16 cellular contexts compared by ENCODE assay signal in genomic region chr2:55954306-55955035, GRCh38. TPM values are rescaled to one million over a fixed set of nuclear protein-coding genes. Genes with fewer than 3 reads are reported as not detected.
DNase-seq lines count a peak whose midpoint lies in the region; ATAC-seq and TF ChIP-seq lines count a peak whose summit lies in the region.
"Had no signal": no experiment of that assay in that cellular context is flagged by ENCODE, and none has a peak within 500 bp of the region (broad histone marks: within the 10 kb centered on the region; RNA-seq: fewer than 3 reads in every experiment).

No MANE protein-coding gene starts in this region.

- DNase-seq in AG09309 (ENCODE audit: low read depth) (peak; percentile 51), NOMO-1 (lab: John Stamatoyannopoulos, UW; ENCODE audit: unreplicated experiment in 2 of 2) (peak; percentile 47 to 79), fibroblast of gingiva (ENCODE audit: low read depth) (peak; percentile 85), prostate gland (ENCODE audit: low spot score) (no peak)
- DNase-seq: DMS79; dorsolateral prefrontal cortex; GOT3; head of caudate nucleus; stimulated activated CD4-positive, alpha-beta T cell treated with anti-CD3 and anti-CD28 coated beads, Interleukin-15, amount 100 ng/mL, for 24 hours; upper lobe of right lung had no signal

- TF ChIP-seq CTCF in AG09309 (IDR thresholded peaks at IDR 0.05; ENCODE audit: control insufficient read depth, insufficient read depth, low read depth, low read length, missing control alignments) (no peak), prostate gland (IDR thresholded peaks at IDR 0.05) (no peak)

- H3K27me3 ChIP-seq in muscle layer of duodenum (ENCODE audit: low read depth, low read length) (no peaks in the 10 kb centered on the region), prostate gland (replicated peaks; ENCODE audit: insufficient read depth) (no peaks in the 10 kb centered on the region)
- H3K27me3 ChIP-seq: neutrophil, upper lobe of right lung had no signal

- H3K4me1 ChIP-seq in muscle layer of duodenum (ENCODE audit: control insufficient read depth in 1 of 2, insufficient read depth in 2 of 2, low read length in 2 of 2): no peaks in the 10 kb centered on the region
- no peaks in the 10 kb centered on the region for H3K4me1 ChIP-seq in prostate gland (replicated peaks)

- H3K4me3 ChIP-seq in AG09309 (ENCODE audit: control insufficient read depth, low read depth, low read length) (no peak overlapping the region), muscle layer of duodenum (ENCODE audit: low read depth in 1 of 2, low read length in 2 of 2) (no peak overlapping the region), prostate gland (no peak overlapping the region)
- H3K4me3 ChIP-seq: dorsolateral prefrontal cortex, upper lobe of right lung had no signal

- no peaks in the 10 kb centered on the region for H3K9me3 ChIP-seq in muscle layer of duodenum (ENCODE audit: control insufficient read depth in 1 of 2, low read length in 2 of 2)
- no peaks in the 10 kb centered on the region for H3K9me3 ChIP-seq in prostate gland
- H3K9me3 ChIP-seq: neutrophil, upper lobe of right lung had no signal

- intact Hi-C loops in prostate gland (cut with DNase I): no loop called here

- 80% methylated on average over 4 of the region's 4 CpGs for WGBS in prostate gland

- H3K27ac ChIP-seq in muscle layer of duodenum (ENCODE audit: low read length) (peak overlapping the region; percentile 1), prostate gland (no peak overlapping the region)
- H3K27ac ChIP-seq: neutrophil, upper lobe of right lung, VCaP had no signal

- no peaks in the 10 kb centered on the region for H3K36me3 ChIP-seq in muscle layer of duodenum (ENCODE audit: control insufficient read depth in 1 of 2, insufficient read depth in 2 of 2, low read length in 2 of 2)
- H3K36me3 ChIP-seq in prostate gland: no peaks in the 10 kb centered on the region
- H3K36me3 ChIP-seq: neutrophil, upper lobe of right lung had no signal

- no peak for TF ChIP-seq POLR2A in prostate gland (IDR thresholded peaks at IDR 0.05)

- ATAC-seq in GM21360 (IDR thresholded peaks at IDR 0.05; ENCODE audit: unreplicated experiment) (no peak), GM19023 (IDR thresholded peaks at IDR 0.05; ENCODE audit: unreplicated experiment) (no peak), HG02852 (IDR thresholded peaks at IDR 0.05; ENCODE audit: unreplicated experiment) (no peak)
- ATAC-seq: upper lobe of right lung had no signal

RNA-seq across cellular contexts. Expression of gene EFEMP1, which starts 30.9 kb away (rescaled TPM):
- total RNA-seq in prostate gland: 100 to 1,000 TPM in 1 of 2 donors, 10 to 100 TPM in 1; 46.3 to 109 TPM
